In the genomic region with DNA sequence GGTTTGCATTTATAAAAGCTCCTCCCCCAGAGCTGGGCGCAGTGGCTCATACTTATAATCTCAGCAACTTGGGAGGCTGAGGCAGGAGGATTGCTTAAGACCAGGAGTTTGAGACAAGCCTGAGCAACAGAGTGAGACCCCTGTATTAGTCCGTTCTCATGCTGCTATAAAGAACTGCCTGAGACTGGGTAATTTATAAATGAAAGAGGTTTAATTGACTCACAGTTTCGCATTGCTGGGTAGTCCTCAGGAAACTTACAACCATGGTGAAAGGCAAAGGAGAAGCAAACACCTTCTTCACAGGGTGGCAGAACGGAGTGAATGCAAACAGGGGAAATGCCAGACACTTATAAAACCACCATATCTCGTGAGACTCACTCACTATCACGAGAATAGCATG, we compare ENCODE assay signal across 24 cellular contexts. TPM values are rescaled to one million over a fixed set of nuclear protein-coding genes. Genes with fewer than 3 reads are reported as not detected.
DNase-seq lines count a peak whose midpoint lies in the region; ATAC-seq, FAIRE-seq and TF ChIP-seq lines count a peak whose summit lies in the region.
"Had no signal": no experiment of that assay in that cellular context is flagged by ENCODE, and none has a peak within 500 bp of the region (broad histone marks: within the 10 kb centered on the region; RNA-seq: fewer than 3 reads in every experiment).

No MANE protein-coding gene starts in this region.

- peaks cover 21% of the 10 kb centered on the region for H3K4me1 Mint-ChIP-seq in activated naive CD8-positive, alpha-beta T cell treated with anti-CD3 and anti-CD28 coated beads, Interleukin-2, amount 50 U/mL, for 24 hours
- H3K4me1 Mint-ChIP-seq in activated CD8-positive, alpha-beta memory T cell treated with anti-CD3 and anti-CD28 coated beads, Interleukin-2, amount 10 ng/mL, durations not matched to agents 7 days and 5 days: peaks cover 16% of the 10 kb centered on the region
- H3K4me1 Mint-ChIP-seq: activated B cell treated with CpG ODN at 0.5 μM for 24 hours, CD14-positive monocyte had no signal

- intact Hi-C loops in kidney (cut with DNase I): no loop called here

- TF ChIP-seq RAD21 in SK-N-SH (IDR thresholded peaks at IDR 0.05; ENCODE audit: low read length): no peak

- WGBS in SK-N-SH (ENCODE audit: low lambda C conversion rate): 67% methylated on average over 6 of the region's 6 CpGs

- no peak overlapping the region for H2AFZ ChIP-seq in SK-N-SH (ENCODE audit: low read depth)

- H3K9me3 Mint-ChIP-seq in activated naive CD8-positive, alpha-beta T cell treated with anti-CD3 and anti-CD28 coated beads, Interleukin-2, amount 50 U/mL, for 24 hours: no peaks in the 10 kb centered on the region
- no peaks in the 10 kb centered on the region for H3K9me3 Mint-ChIP-seq in activated CD8-positive, alpha-beta memory T cell treated with anti-CD3 and anti-CD28 coated beads, Interleukin-2, amount 10 ng/mL, durations not matched to agents 7 days and 5 days (ENCODE audit: low read depth)
- H3K9me3 Mint-ChIP-seq: activated B cell treated with CpG ODN at 0.5 μM for 24 hours, CD14-positive monocyte had no signal

- no peaks in the 10 kb centered on the region for H3K36me3 Mint-ChIP-seq in activated naive CD8-positive, alpha-beta T cell treated with anti-CD3 and anti-CD28 coated beads, Interleukin-2, amount 50 U/mL, for 24 hours (ENCODE audit: low read depth)
- H3K36me3 Mint-ChIP-seq in activated CD8-positive, alpha-beta memory T cell treated with anti-CD3 and anti-CD28 coated beads, Interleukin-2, amount 10 ng/mL, durations not matched to agents 7 days and 5 days: peaks cover 1% of the 10 kb centered on the region
- H3K36me3 Mint-ChIP-seq: activated naive CD8-positive, alpha-beta T cell; CD14-positive monocyte had no signal

- H3K9me2 ChIP-seq in SK-N-SH: no peaks in the 10 kb centered on the region

- no peaks in the 10 kb centered on the region for H3K9me3 ChIP-seq in SK-N-SH
- H3K9me3 ChIP-seq in kidney (ENCODE audit: control insufficient read depth in 1 of 2, low read length in 2 of 2): no peaks in the 10 kb centered on the region
- H3K9me3 ChIP-seq in MG63: no peaks in the 10 kb centered on the region
- H3K9me3 ChIP-seq: prostate gland, tibial artery had no signal

- no peak for TF ChIP-seq EP300 in SK-N-SH (IDR thresholded peaks at IDR 0.05; ENCODE audit: borderline replicate concordance in 1 of 2, low read depth in 1 of 2, low read length in 1 of 2)

- FAIRE-seq in kidney (lab: Jason Lieb, UNC): no peak
- FAIRE-seq: endometrium, GM12891 had no signal

- POLR2A ChIA-PET in SK-N-SH (lab: Yijun Ruan, JAX): no interaction called here

- peaks cover 5% of the 10 kb centered on the region for H3K27me3 Mint-ChIP-seq in activated naive CD8-positive, alpha-beta T cell treated with anti-CD3 and anti-CD28 coated beads, Interleukin-2, amount 50 U/mL, for 24 hours
- peaks cover 18% of the 10 kb centered on the region for H3K27me3 Mint-ChIP-seq in activated CD8-positive, alpha-beta memory T cell treated with anti-CD3 and anti-CD28 coated beads, Interleukin-2, amount 10 ng/mL, durations not matched to agents 7 days and 5 days

- no peaks in the 10 kb centered on the region for H4K20me1 ChIP-seq in SK-N-SH (ENCODE audit: insufficient read depth)

- no peak overlapping the region for H3K4me3 Mint-ChIP-seq in activated naive CD8-positive, alpha-beta T cell treated with anti-CD3 and anti-CD28 coated beads, Interleukin-2, amount 50 U/mL, for 24 hours
- no peak overlapping the region for H3K4me3 Mint-ChIP-seq in activated CD8-positive, alpha-beta memory T cell treated with anti-CD3 and anti-CD28 coated beads, Interleukin-2, amount 10 ng/mL, durations not matched to agents 7 days and 5 days
- H3K4me3 Mint-ChIP-seq: activated B cell treated with CpG ODN at 0.5 μM for 24 hours; activated naive CD8-positive, alpha-beta T cell; CD14-positive monocyte had no signal

- H3K27ac Mint-ChIP-seq in activated naive CD8-positive, alpha-beta T cell treated with anti-CD3 and anti-CD28 coated beads, Interleukin-2, amount 50 U/mL, for 24 hours: peak overlapping the region; percentile 40
- H3K27ac Mint-ChIP-seq in activated CD8-positive, alpha-beta memory T cell treated with anti-CD3 and anti-CD28 coated beads, Interleukin-2, amount 10 ng/mL, durations not matched to agents 7 days and 5 days: no peak overlapping the region
- H3K27ac Mint-ChIP-seq: activated B cell treated with CpG ODN at 0.5 μM for 24 hours; activated naive CD8-positive, alpha-beta T cell; CD14-positive monocyte had no signal

- no peak for TF ChIP-seq CTCF in SK-N-SH (IDR thresholded peaks at IDR 0.05)
- no peak for TF ChIP-seq CTCF in kidney (IDR thresholded peaks at IDR 0.05; ENCODE audit: borderline replicate concordance, extremely low read depth, insufficient read depth)

- H3K4me2 ChIP-seq in SK-N-SH: no peak overlapping the region; the same call in 1 of the 2 replicates

- no peaks in the 10 kb centered on the region for H3K79me2 ChIP-seq in SK-N-SH (ENCODE audit: insufficient read depth)

- H3K27me3 ChIP-seq in SK-N-SH (ENCODE audit: insufficient read depth) (no peaks in the 10 kb centered on the region), MG63 (no peaks in the 10 kb centered on the region)
- H3K27me3 ChIP-seq: tibial artery had no signal

- peak; percentile 22; the same call in 2 of the 3 replicates for ATAC-seq in SK-N-SH treated with all-trans-retinoic acid at 6 μM for 48 hours
- ATAC-seq in activated naive CD8-positive, alpha-beta T cell treated with anti-CD3 and anti-CD28 coated beads, Interleukin-2, amount 50 U/mL, for 24 hours: peak; percentile 55
- no peak for ATAC-seq in activated CD8-positive, alpha-beta memory T cell treated with anti-CD3 and anti-CD28 coated beads, Interleukin-2, amount 10 ng/mL, durations not matched to agents 7 days and 5 days
- ATAC-seq: left colon had no signal

- CTCF ChIA-PET in SK-N-SH (lab: Yijun Ruan, JAX): interaction anchor here (0.7 kb wide), 1 partner anchor 369 kb away, joined by 3 read pairs; no protein-coding TSS in a partner anchor
- CTCF ChIA-PET in activated CD8-positive, alpha-beta memory T cell treated with anti-CD3 and anti-CD28 coated beads, Interleukin-2, amount 10 ng/mL, durations not matched to agents 7 days and 5 days (lab: Charles Lee): no interaction called here

- DNase-seq in SK-N-SH (no peak), H4 (ENCODE audit: low spot score) (peak; percentile 26), myocyte (ENCODE audit: low read depth) (peak; percentile 44), kidney (no peak), MG63 (no peak)
- no peak for DNase-seq in activated naive CD8-positive, alpha-beta T cell treated with anti-CD3 and anti-CD28 coated beads, Interleukin-2, amount 50 U/mL, for 24 hours
- DNase-seq in activated CD8-positive, alpha-beta memory T cell treated with anti-CD3 and anti-CD28 coated beads, Interleukin-2, amount 10 ng/mL, durations not matched to agents 7 days and 5 days: no peak
- DNase-seq: 8988T; activated B cell treated with CpG ODN at 0.5 μM for 24 hours; hippocampal formation; left colon; NCI-H1105; NCI-H187 treated with DMSO at 0.1 percent for 48 hours; NCI-H524 treated with DMSO at 0.1 percent for 48 hours; NK-92 treated with Interleukin-12 subunit alpha and Interleukin-12 subunit beta, amount 100 ng/mL, for 24 hours; SHP77; T1000 had no signal

- H3K9ac ChIP-seq in SK-N-SH: no peak overlapping the region
- no peak overlapping the region for H3K9ac ChIP-seq in kidney (ENCODE audit: low read length in 2 of 2)

- H3K4me1 ChIP-seq in SK-N-SH (ENCODE audit: control insufficient read depth in 1 of 2, insufficient read depth in 2 of 2, low read depth in 1 of 2, low read length in 1 of 2) (no peaks in the 10 kb centered on the region), kidney (ENCODE audit: control insufficient read depth in 1 of 2, insufficient read depth in 1 of 2, low read depth in 1 of 2, low read length in 2 of 2) (no peaks in the 10 kb centered on the region)
- H3K4me1 ChIP-seq: prostate gland had no signal

- peaks cover 4% of the 10 kb centered on the region for H3F3A ChIP-seq in SK-N-SH (replicated peaks; ENCODE audit: insufficient read depth)

- H3K27ac ChIP-seq in SK-N-SH (ENCODE audit: low read depth in 2 of 2, low read length in 1 of 2): peak overlapping the region in 1 of 2 experiments; percentile 29; a peak in 2 of 4 replicates
- no peak overlapping the region for H3K27ac ChIP-seq in kidney (ENCODE audit: low read depth in 2 of 2, low read length in 2 of 2)
- H3K27ac ChIP-seq: prostate gland had no signal

- H3K36me3 ChIP-seq in SK-N-SH (replicated peaks in 1 of 2; ENCODE audit: control insufficient read depth in 1 of 2, insufficient read depth in 2 of 2, low read length in 1 of 2): no peaks in the 10 kb centered on the region
- no peaks in the 10 kb centered on the region for H3K36me3 ChIP-seq in kidney (ENCODE audit: control insufficient read depth in 1 of 2, insufficient read depth in 2 of 2, low read length in 2 of 2)
- no peaks in the 10 kb centered on the region for H3K36me3 ChIP-seq in MG63
- H3K36me3 ChIP-seq: prostate gland, tibial artery had no signal

- H3K4me3 ChIP-seq in SK-N-SH (ENCODE audit: low read depth in 2 of 2, low read length in 1 of 2) (no peak overlapping the region), kidney (ENCODE audit: low read length in 2 of 2) (no peak overlapping the region), MG63 (no peak overlapping the region)
- H3K4me3 ChIP-seq: prostate gland, tibial artery had no signal

TF ChIP-seq in SK-N-SH treated with all-trans-retinoic acid at 6 μM for 48 hours, 23 proteins besides CTCF, POLR2A, EP300 and RAD21 (continues in another document):
- TF ChIP-seq CSDC2 (CRISPR knock-in tag; IDR thresholded peaks at IDR 0.05): no peak
- TF ChIP-seq BACH2 (CRISPR knock-in tag; IDR thresholded peaks at IDR 0.05; ENCODE audit: borderline replicate concordance): no peak
- no peak for TF ChIP-seq PPARA (CRISPR knock-in tag; IDR thresholded peaks at IDR 0.05; ENCODE audit: borderline replicate concordance)

TF ChIP-seq in SK-N-SH, 30 proteins besides CTCF, POLR2A, EP300 and RAD21 (continues in another document):
- TF ChIP-seq EZH2phosphoT487 (IDR thresholded peaks at IDR 0.05; ENCODE audit: borderline replicate concordance, low read depth): no peak
- TF ChIP-seq RFX5 (IDR thresholded peaks at IDR 0.05; ENCODE audit: low read length): no peak
- no peak for TF ChIP-seq FOXJ3 (CRISPR knock-in tag; IDR thresholded peaks at IDR 0.05)
- TF ChIP-seq GATA2 (CRISPR knock-in tag; IDR thresholded peaks at IDR 0.05): no peak
- no peak for TF ChIP-seq SIN3A (IDR thresholded peaks at IDR 0.05; ENCODE audit: borderline replicate concordance, low read depth, low read length)

RNA-seq across cellular contexts. Expression of a gene that starts 52.5 kb away (rescaled TPM):
- polyA plus RNA-seq in SK-N-SH (2012; rRNA removed) (1.8 and 3.0 TPM in 2 replicates), kidney (ENCODE audit: insufficient read depth, low read depth, low replicate concordance) (10.2 TPM)
- polyA plus RNA-seq in SK-N-SH (2012; cell fraction: cytosol; rRNA removed): 2.4 and 3.8 TPM in 2 replicates
- 3.2 and 3.8 TPM in 2 replicates for polyA plus RNA-seq in SK-N-SH (2012; cell fraction: nucleus; rRNA removed)
- 3.2 and 6.1 TPM in 2 replicates for total RNA-seq in H4 (2014; rRNA removed; shearing (Covaris generic))
- total RNA-seq in myocyte (4.2 and 7.3 TPM in 2 replicates), kidney (9.5 TPM)
- polyA plus RNA-seq in myocyte (2012): 3.4 TPM
- 10 to 100 TPM in 1 of 2 experiments, 1 to 10 TPM in 1; 8.7 to 10.0 TPM for total RNA-seq in activated CD8-positive, alpha-beta memory T cell treated with anti-CD3 and anti-CD28 coated beads, Interleukin-2, amount 10 ng/mL, durations not matched to agents 7 days and 5 days
- 0.74 and 2.3 TPM in 2 replicates for total RNA-seq in MG63 (2014; rRNA removed; shearing (Covaris generic); ENCODE audit: low replicate concordance)

Comparison
In these comparisons a context has a peak if more than half of its experiments do, and no peak if none do; other contexts are left out.
1. DNase-seq: peak in H4 (single experiment) and myocyte (single experiment); none in SK-N-SH (single experiment), activated naive CD8-positive, alpha-beta T cell treated with anti-CD3 and anti-CD28 coated beads, Interleukin-2, amount 50 U/mL, for 24 hours (single experiment), kidney (single experiment), activated CD8-positive, alpha-beta memory T cell treated with anti-CD3 and anti-CD28 coated beads, Interleukin-2, amount 10 ng/mL, durations not matched to agents 7 days and 5 days (single experiment) and MG63 (single experiment).